10 cellular contexts compared by ENCODE assay signal in genomic region chr2:218993345-218994315, GRCh38. TPM values are rescaled to one million over a fixed set of nuclear protein-coding genes. Genes with fewer than 3 reads are reported as not detected.
DNase-seq lines count a peak whose midpoint lies in the region; ATAC-seq, FAIRE-seq and TF ChIP-seq lines count a peak whose summit lies in the region.
"Had no signal": no experiment of that assay in that cellular context is flagged by ENCODE, and none has a peak within 500 bp of the region (broad histone marks: within the 10 kb centered on the region; RNA-seq: fewer than 3 reads in every experiment).

CRYBA2 (minus strand) TSS chr2:218993422; CDS start chr2:218993176, 246 bp downstream.

- no peaks in the 10 kb centered on the region for H3K79me2 ChIP-seq in ACC112 (ENCODE audit: control insufficient read depth, insufficient read depth, low read length, unreplicated experiment)

- H3K9me3 ChIP-seq in body of pancreas (no peaks in the 10 kb centered on the region), mesodermal cell (ENCODE audit: control insufficient read depth, low read length) (no peaks in the 10 kb centered on the region)

- DNase-seq in H7 (peak; percentile 81), body of pancreas (peak; percentile 33 to 49 (median 40)), GM12892 (ENCODE audit: insufficient read length) (no peak), NAMALWA (ENCODE audit: low spot score) (no peak), GM12891 (ENCODE audit: insufficient read length, low spot score) (no peak), GM03348 (ENCODE audit: low spot score) (no peak)
- DNase-seq: amniotic stem cell, NCI-H2171 treated with DMSO at 0.1 percent for 48 hours had no signal

- H2AFZ ChIP-seq in ACC112 (ENCODE audit: low read length, unreplicated experiment) = peak within 1 kb of the TSS; percentile 51

- H3K27ac ChIP-seq in ACC112 (ENCODE audit: low read depth, low read length) (no peak within 1 kb of the TSS), body of pancreas (no peak within 1 kb of the TSS), mesodermal cell (ENCODE audit: low read depth, low read length, severe bottlenecking) (no peak within 1 kb of the TSS)

- intact Hi-C loops in body of pancreas (cut with DNase I) = no loop called here

- H3K36me3 ChIP-seq in ACC112 (ENCODE audit: insufficient read depth, low read length) (no peaks in the 10 kb centered on the region), H7 (replicated peaks; ENCODE audit: control insufficient read depth, insufficient read depth, low read length) (no peaks in the 10 kb centered on the region), body of pancreas (replicated peaks in 1 of 2; ENCODE audit: insufficient read depth in 1 of 2, low read depth in 2 of 2) (no peaks in the 10 kb centered on the region), mesodermal cell (ENCODE audit: control insufficient read depth, insufficient read depth, low read length) (no peaks in the 10 kb centered on the region)

- WGBS in body of pancreas, 2 donors = 2 to 4% methylated on average over 14 to 86 of the region's 88 CpGs
- WGBS in mesodermal cell (ENCODE audit: insufficient coverage in 2 of 2), 2 experiments = 1 to 3% methylated on average over 38 to 75 of the region's 88 CpGs

- TF ChIP-seq POLR2A in body of pancreas (IDR thresholded peaks at IDR 0.05) (no peak), GM12892 (IDR thresholded peaks at IDR 0.05; ENCODE audit: low read depth, low read length) (no peak), GM12891 (IDR thresholded peaks at IDR 0.05; ENCODE audit: low read depth, low read length) (no peak)

- ATAC-seq in body of pancreas = no peak

- FAIRE-seq in GM12892 (lab: Jason Lieb, UNC) (no peak), GM12891 (lab: Jason Lieb, UNC) (no peak)

- H3K27me3 ChIP-seq in ACC112 (ENCODE audit: insufficient read depth, low read length) (peaks cover 88% of the 10 kb centered on the region), H7 (ENCODE audit: control insufficient read depth, insufficient read depth, low read length) (peaks cover 99% of the 10 kb centered on the region), body of pancreas (peaks cover 0 to 33% of the 10 kb centered on the region in 2 donors)

- H3K4me1 ChIP-seq in ACC112 (ENCODE audit: control insufficient read depth, insufficient read depth, low read length, unreplicated experiment) (peaks cover 4% of the 10 kb centered on the region), body of pancreas (peaks cover 48% of the 10 kb centered on the region), mesodermal cell (ENCODE audit: control insufficient read depth, insufficient read depth, low read length, poor library complexity, severe bottlenecking) (peaks cover 3% of the 10 kb centered on the region)

- TF ChIP-seq CTCF in body of pancreas (IDR thresholded peaks at IDR 0.05) = peak in 4 of 7 experiments; percentile 5 to 31 (median 12)

- H3K4me3 ChIP-seq in ACC112 (ENCODE audit: low read depth, low read length) (peak within 1 kb of the TSS; percentile 76), H7 (ENCODE audit: insufficient read depth, low read depth, low read length) (peak within 1 kb of the TSS; percentile 15; the same call in 1 of the 2 replicates), body of pancreas (no peak within 1 kb of the TSS), mesodermal cell (ENCODE audit: extremely low read depth, insufficient read depth, low read length, poor library complexity, severe bottlenecking) (peak within 1 kb of the TSS; percentile 21)

TF ChIP-seq in GM12891, 5 proteins besides CTCF, POLR2A, EP300 and RAD21:
- TF ChIP-seq POLR2AphosphoS5 (IDR thresholded peaks at IDR 0.05; ENCODE audit: low read depth, low read length) = no peak
- no peak for TF ChIP-seq TAF1 (IDR thresholded peaks at IDR 0.05; ENCODE audit: low read depth, low read length)
- no peak for TF ChIP-seq PAX5 (IDR thresholded peaks at IDR 0.05; ENCODE audit: insufficient read depth, low read length, severe bottlenecking)

RNA-seq across cellular contexts. Expression of gene CRYBA2, which starts in this region (rescaled TPM):
- total RNA-seq in H7 (2014; rRNA removed; shearing (Covaris generic)) = not detected in 2 replicates
- 10 to 100 TPM; 23.1 to 26.4 TPM for total RNA-seq in body of pancreas
- polyA plus RNA-seq in mesodermal cell (2013, experiment 1 of 2) = 3.2 TPM
- polyA plus RNA-seq in mesodermal cell (2013, experiment 2 of 2) = 2.6 TPM
- not detected for polyA plus RNA-seq in GM12892 (2012; ENCODE audit: missing spikeins)
- not detected for polyA plus RNA-seq in GM12891 (2012; ENCODE audit: low read depth, missing spikeins)

Comparison
In these comparisons a context has a peak if more than half of its experiments do, and no peak if none do; other contexts are left out.
1. RNA of gene CRYBA2 (total RNA-seq): 23.1 to 26.4 TPM in body of pancreas; not detected in H7; every median in the first group is over 10 times any median in the second.
2. Peak in DNase-seq and H3K4me3 ChIP-seq in H7; RNA of the gene not detected or under 1 TPM.
3. H3K4me3 ChIP-seq: peak in ACC112 (single experiment) and mesodermal cell (single experiment); none in body of pancreas (0 of 2).
4. DNase-seq: peak in body of pancreas (4 of 4); none in GM12892 (single experiment), NAMALWA (single experiment), GM12891 (single experiment) and GM03348 (single experiment).